Comparison of ENCODE assay signal across 1 cellular context in the genomic region with DNA sequence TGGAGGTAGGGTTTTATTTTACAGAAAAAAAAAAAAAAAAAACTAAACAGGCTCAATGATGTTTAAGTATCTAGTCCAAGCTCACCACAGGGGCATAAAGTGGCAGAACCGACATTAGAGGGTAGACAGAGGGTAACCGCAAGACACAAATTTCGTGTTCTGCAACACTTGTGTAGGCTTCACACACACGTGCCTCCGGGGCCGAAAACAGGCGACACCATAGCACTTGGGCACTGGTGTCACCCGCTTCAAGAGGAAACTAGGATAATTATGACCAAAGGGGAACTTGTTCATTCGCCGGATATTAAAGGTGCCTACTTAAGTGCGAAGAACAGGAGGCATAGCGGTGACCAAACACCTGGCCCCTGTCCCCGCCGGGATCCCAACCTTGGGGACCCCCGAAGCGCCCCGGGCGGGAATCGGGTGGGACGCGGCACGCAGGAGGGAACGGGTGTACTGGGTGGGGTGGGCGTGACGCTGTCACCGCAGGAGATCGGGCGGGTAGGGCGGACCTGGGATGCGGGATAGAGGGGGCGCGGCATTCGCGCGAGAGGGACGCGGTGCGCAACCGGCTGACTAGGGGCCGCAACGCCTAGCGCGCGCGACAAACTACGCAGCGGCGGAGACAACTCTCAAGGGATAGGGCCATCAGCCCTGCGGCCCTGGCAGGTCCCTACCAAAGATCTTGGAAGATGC.
TF ChIP-seq lines count a peak whose summit lies in the region.

No MANE protein-coding gene starts in this region.

TF ChIP-seq in GM12878, 131 proteins besides CTCF, POLR2A, EP300 and RAD21:
- no peak for TF ChIP-seq ZNF274 (IDR thresholded peaks at IDR 0.05; ENCODE audit: insufficient read depth, insufficient read length)
- peak; percentile 63; the same call in 1 of the 2 replicates for TF ChIP-seq IKZF1 (conservative IDR thresholded peaks at IDR 0.05)
- TF ChIP-seq SKIL (IDR thresholded peaks at IDR 0.05; ENCODE audit: low read depth, poor library complexity, severe bottlenecking): no peak
- TF ChIP-seq CHD2 (IDR thresholded peaks at IDR 0.05; ENCODE audit: borderline replicate concordance, low read depth, low read length): no peak
- TF ChIP-seq ZNF207 (IDR thresholded peaks at IDR 0.05; ENCODE audit: borderline replicate concordance): no peak
- TF ChIP-seq MEF2A (IDR thresholded peaks at IDR 0.05; ENCODE audit: insufficient read depth, low read depth, low read length): no peak
- no peak for TF ChIP-seq BACH1 (IDR thresholded peaks at IDR 0.05; ENCODE audit: borderline replicate concordance)
- TF ChIP-seq KAT2A (conservative IDR thresholded peaks at IDR 0.05; ENCODE audit: control insufficient read depth, low read depth, low read length): no peak
- TF ChIP-seq BHLHE40 (IDR thresholded peaks at IDR 0.05; ENCODE audit: borderline replicate concordance in 1 of 2, low read depth in 2 of 2, low read length in 1 of 2): peak; percentile 71 to 85
- 0 out of 2 replicates have a peak, but pooled peaks have one; percentile 8 for TF ChIP-seq IRF4 (IDR thresholded peaks at IDR 0.05; ENCODE audit: low read depth, low read length)
- peak; percentile 13; the same call in 1 of the 2 replicates for TF ChIP-seq CBFB (IDR thresholded peaks at IDR 0.05; ENCODE audit: low read depth)
- no peak for TF ChIP-seq ZSCAN29 (IDR thresholded peaks at IDR 0.05)
- TF ChIP-seq SMAD1 (IDR thresholded peaks at IDR 0.05; ENCODE audit: low read depth, partially characterized antibody): no peak
- TF ChIP-seq, protein P1, sequence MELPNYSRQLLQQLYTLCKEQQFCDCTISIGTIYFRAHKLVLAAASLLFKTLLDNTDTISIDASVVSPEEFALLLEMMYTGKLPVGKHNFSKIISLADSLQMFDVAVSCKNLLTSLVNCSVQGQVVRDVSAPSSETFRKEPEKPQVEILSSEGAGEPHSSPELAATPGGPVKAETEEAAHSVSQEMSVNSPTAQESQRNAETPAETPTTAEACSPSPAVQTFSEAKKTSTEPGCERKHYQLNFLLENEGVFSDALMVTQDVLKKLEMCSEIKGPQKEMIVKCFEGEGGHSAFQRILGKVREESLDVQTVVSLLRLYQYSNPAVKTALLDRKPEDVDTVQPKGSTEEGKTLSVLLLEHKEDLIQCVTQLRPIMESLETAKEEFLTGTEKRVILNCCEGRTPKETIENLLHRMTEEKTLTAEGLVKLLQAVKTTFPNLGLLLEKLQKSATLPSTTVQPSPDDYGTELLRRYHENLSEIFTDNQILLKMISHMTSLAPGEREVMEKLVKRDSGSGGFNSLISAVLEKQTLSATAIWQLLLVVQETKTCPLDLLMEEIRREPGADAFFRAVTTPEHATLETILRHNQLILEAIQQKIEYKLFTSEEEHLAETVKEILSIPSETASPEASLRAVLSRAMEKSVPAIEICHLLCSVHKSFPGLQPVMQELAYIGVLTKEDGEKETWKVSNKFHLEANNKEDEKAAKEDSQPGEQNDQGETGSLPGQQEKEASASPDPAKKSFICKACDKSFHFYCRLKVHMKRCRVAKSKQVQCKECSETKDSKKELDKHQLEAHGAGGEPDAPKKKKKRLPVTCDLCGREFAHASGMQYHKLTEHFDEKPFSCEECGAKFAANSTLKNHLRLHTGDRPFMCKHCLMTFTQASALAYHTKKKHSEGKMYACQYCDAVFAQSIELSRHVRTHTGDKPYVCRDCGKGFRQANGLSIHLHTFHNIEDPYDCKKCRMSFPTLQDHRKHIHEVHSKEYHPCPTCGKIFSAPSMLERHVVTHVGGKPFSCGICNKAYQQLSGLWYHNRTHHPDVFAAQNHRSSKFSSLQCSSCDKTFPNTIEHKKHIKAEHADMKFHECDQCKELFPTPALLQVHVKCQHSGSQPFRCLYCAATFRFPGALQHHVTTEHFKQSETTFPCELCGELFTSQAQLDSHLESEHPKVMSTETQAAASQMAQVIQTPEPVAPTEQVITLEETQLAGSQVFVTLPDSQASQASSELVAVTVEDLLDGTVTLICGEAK (IDR thresholded peaks at IDR 0.05; ENCODE audit: borderline replicate concordance): no peak
- peak; percentile 53; the same call in 1 of the 2 replicates for TF ChIP-seq RUNX3 (IDR thresholded peaks at IDR 0.05; ENCODE audit: low read length)
- peak; percentile 63; the same call in 1 of the 2 replicates for TF ChIP-seq MXI1 (IDR thresholded peaks at IDR 0.05; ENCODE audit: low read depth, low read length)
- no peak for TF ChIP-seq NR2C2 (IDR thresholded peaks at IDR 0.05; ENCODE audit: borderline replicate concordance, control insufficient read depth, insufficient read length, low read depth)
- TF ChIP-seq MEF2B (IDR thresholded peaks at IDR 0.05; ENCODE audit: partially characterized antibody, poor library complexity, severe bottlenecking): peak; percentile 32
- TF ChIP-seq, protein P2, sequence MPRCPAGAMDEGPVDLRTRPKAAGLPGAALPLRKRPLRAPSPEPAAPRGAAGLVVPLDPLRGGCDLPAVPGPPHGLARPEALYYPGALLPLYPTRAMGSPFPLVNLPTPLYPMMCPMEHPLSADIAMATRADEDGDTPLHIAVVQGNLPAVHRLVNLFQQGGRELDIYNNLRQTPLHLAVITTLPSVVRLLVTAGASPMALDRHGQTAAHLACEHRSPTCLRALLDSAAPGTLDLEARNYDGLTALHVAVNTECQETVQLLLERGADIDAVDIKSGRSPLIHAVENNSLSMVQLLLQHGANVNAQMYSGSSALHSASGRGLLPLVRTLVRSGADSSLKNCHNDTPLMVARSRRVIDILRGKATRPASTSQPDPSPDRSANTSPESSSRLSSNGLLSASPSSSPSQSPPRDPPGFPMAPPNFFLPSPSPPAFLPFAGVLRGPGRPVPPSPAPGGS (IDR thresholded peaks at IDR 0.05; ENCODE audit: borderline replicate concordance, insufficient read depth, low read depth, low read length, poor library complexity, severe bottlenecking): no peak
- TF ChIP-seq, protein P3, sequence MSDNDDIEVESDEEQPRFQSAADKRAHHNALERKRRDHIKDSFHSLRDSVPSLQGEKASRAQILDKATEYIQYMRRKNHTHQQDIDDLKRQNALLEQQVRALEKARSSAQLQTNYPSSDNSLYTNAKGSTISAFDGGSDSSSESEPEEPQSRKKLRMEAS (IDR thresholded peaks at IDR 0.05; ENCODE audit: low read depth, low read length): peak; percentile 49; the same call in 1 of the 2 replicates
- TF ChIP-seq ATF7 (IDR thresholded peaks at IDR 0.05; ENCODE audit: low read depth): no peak
- TF ChIP-seq SRF (IDR thresholded peaks at IDR 0.05; ENCODE audit: low read depth in 2 of 2, low read length in 2 of 2): 0 out of 4 replicates have a peak, but pooled peaks of 1 of the 2 experiments have one; percentile 9
- TF ChIP-seq ASH2L (IDR thresholded peaks at IDR 0.05; ENCODE audit: borderline replicate concordance, low read depth): no peak
- TF ChIP-seq CHD1 (IDR thresholded peaks at IDR 0.05; ENCODE audit: low read depth, low read length): no peak
- TF ChIP-seq IKZF2 (IDR thresholded peaks at IDR 0.05): peak; percentile 45 to 53; a peak in 3 of 4 replicates
- TF ChIP-seq BCL11A (IDR thresholded peaks at IDR 0.05; ENCODE audit: low read depth, low read length): no peak
TF ChIP-seq in GM12878: peak in this region for 10.
